Comparison of ENCODE assay signal across 8 cellular contexts in the genomic region with DNA sequence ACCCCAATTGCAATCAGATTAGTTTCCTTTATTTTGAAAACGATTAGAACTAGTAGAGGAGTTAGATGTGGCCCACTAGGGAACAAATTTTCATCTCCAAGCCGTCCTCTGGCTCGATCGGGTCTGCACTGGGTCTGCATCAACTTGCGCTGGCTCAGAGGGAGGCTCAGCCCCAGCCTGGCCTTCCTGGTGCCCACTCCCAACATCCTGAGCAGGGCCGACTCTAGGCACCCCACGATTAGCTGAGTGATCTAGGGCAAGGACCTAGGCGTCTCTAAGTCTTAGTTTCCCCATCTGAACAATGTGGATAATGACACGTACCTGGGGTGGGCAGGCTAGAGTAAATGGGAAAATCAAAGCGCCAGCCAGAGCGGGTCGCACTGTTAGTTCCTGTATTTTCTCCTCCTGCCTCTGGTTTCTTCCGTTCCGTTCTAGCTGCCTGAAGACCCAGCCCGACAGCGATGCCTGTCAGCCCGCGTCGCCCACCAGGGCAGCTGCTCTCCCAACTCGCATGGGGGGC. TPM values are rescaled to one million over a fixed set of nuclear protein-coding genes. Genes with fewer than 3 reads are reported as not detected.
DNase-seq lines count a peak whose midpoint lies in the region; FAIRE-seq and TF ChIP-seq lines count a peak whose summit lies in the region.

No MANE protein-coding gene starts in this region.

- no peak overlapping the region for H3K4ac ChIP-seq in H1 (replicated peaks; ENCODE audit: insufficient read length, low read depth, low read length)

- no peaks in the 10 kb centered on the region for H3K79me2 ChIP-seq in H1 (ENCODE audit: control insufficient read depth in 1 of 2, insufficient read depth in 2 of 2, low read length in 2 of 2)

- H3K36me3 ChIP-seq in H1 (ENCODE audit: control insufficient read depth in 2 of 4, insufficient read depth in 4 of 4, low read length in 3 of 4) (peaks cover 0 to 11% (median 0%) of the 10 kb centered on the region in 4 experiments; a peak in 1 of 8 replicates), muscle layer of duodenum (ENCODE audit: control insufficient read depth in 1 of 2, insufficient read depth in 2 of 2, low read length in 2 of 2) (no peaks in the 10 kb centered on the region), urinary bladder (ENCODE audit: insufficient read depth) (no peaks in the 10 kb centered on the region)

- no peak overlapping the region for H2BK120ac ChIP-seq in H1 (replicated peaks; ENCODE audit: low read depth, low read length)

- peaks cover 76 to 93% (median 83%) of the 10 kb centered on the region in 4 experiments for H3K27me3 ChIP-seq in H1 (replicated peaks in 1 of 4; ENCODE audit: control insufficient read depth in 3 of 4, extremely low read depth in 1 of 4, insufficient read depth in 3 of 4, low read length in 3 of 4)
- H3K27me3 ChIP-seq in muscle layer of duodenum (ENCODE audit: low read depth, low read length), result peaks cover 21% of the 10 kb centered on the region

- TF ChIP-seq POLR2A in H1 (IDR thresholded peaks at IDR 0.05; ENCODE audit: control extremely low read depth in 1 of 2, low read depth in 2 of 2, low read length in 2 of 2), result no peak

- H3K27me3 Mint-ChIP-seq in activated naive CD4-positive, alpha-beta T cell treated with anti-CD3 and anti-CD28 coated beads for 36 hours (ENCODE audit: low read depth), result peaks cover 76% of the 10 kb centered on the region
- peaks cover 96% of the 10 kb centered on the region for H3K27me3 Mint-ChIP-seq in progenitor cell of endocrine pancreas

- POLR2A ChIA-PET in H1 (lab: Charles Lee; ENCODE audit: partially characterized antibody), result interaction anchor here (0.6 to 1.8 kb wide), 4 partner anchors 20 to 338 kb away, joined by 3 to 5 read pairs (median 4); a partner anchor contains a TSS

- intact Hi-C loops in activated naive CD4-positive, alpha-beta T cell treated with anti-CD3 and anti-CD28 coated beads for 36 hours (cut with micrococcal nuclease), result loop anchor here (2.0 kb wide), 1 partner anchor 17 kb away; no protein-coding TSS in a partner anchor

- peaks cover 3 to 11% (median 8%) of the 10 kb centered on the region in 4 experiments; a peak in 6 of 7 replicates for H3K4me1 ChIP-seq in H1 (replicated peaks in 1 of 4; ENCODE audit: control insufficient read depth in 3 of 4, insufficient read depth in 4 of 4, low read length in 3 of 4)
- H3K4me1 ChIP-seq in muscle layer of duodenum (ENCODE audit: control insufficient read depth in 1 of 2, insufficient read depth in 2 of 2, low read length in 2 of 2), result peaks cover 5 to 20% of the 10 kb centered on the region in 2 donors
- no peaks in the 10 kb centered on the region for H3K4me1 ChIP-seq in urinary bladder (ENCODE audit: insufficient read depth)

- H3K36me3 Mint-ChIP-seq in activated naive CD4-positive, alpha-beta T cell treated with anti-CD3 and anti-CD28 coated beads for 36 hours (ENCODE audit: low read depth), result peaks cover 2% of the 10 kb centered on the region
- no peaks in the 10 kb centered on the region for H3K36me3 Mint-ChIP-seq in progenitor cell of endocrine pancreas (ENCODE audit: insufficient read depth)

- no peak overlapping the region for H4K8ac ChIP-seq in H1 (ENCODE audit: extremely low read depth, insufficient read depth, low read length)

- H3K4me3 ChIP-seq in H1 (ENCODE audit: extremely low read depth in 1 of 4, insufficient read depth in 2 of 4, low read depth in 3 of 4, low read length in 4 of 4) (peak overlapping the region; percentile 7 to 55 (median 16); a peak in 6 of 8 replicates), muscle layer of duodenum (ENCODE audit: low read depth in 1 of 2, low read length in 2 of 2) (peak overlapping the region; percentile 56 to 66), urinary bladder (ENCODE audit: low read depth, low read length) (peak overlapping the region; percentile 39)

- H3K9me3 ChIP-seq in H1 (ENCODE audit: insufficient read depth in 2 of 2, low read depth in 1 of 2, low read length in 1 of 2), result no peaks in the 10 kb centered on the region
- no peaks in the 10 kb centered on the region for H3K9me3 ChIP-seq in muscle layer of duodenum (ENCODE audit: control insufficient read depth in 1 of 2, low read length in 2 of 2)

- H2AK5ac ChIP-seq in H1 (ENCODE audit: low read depth, low read length), result no peak overlapping the region

- peaks cover 3% of the 10 kb centered on the region for H3K9me3 Mint-ChIP-seq in activated naive CD4-positive, alpha-beta T cell treated with anti-CD3 and anti-CD28 coated beads for 36 hours
- H3K9me3 Mint-ChIP-seq in progenitor cell of endocrine pancreas (ENCODE audit: low read depth), result no peaks in the 10 kb centered on the region

- no peak overlapping the region for H3K27ac Mint-ChIP-seq in activated naive CD4-positive, alpha-beta T cell treated with anti-CD3 and anti-CD28 coated beads for 36 hours
- H3K27ac Mint-ChIP-seq in progenitor cell of endocrine pancreas, result no peak overlapping the region

- no peak overlapping the region for H3K56ac ChIP-seq in H1 (replicated peaks; ENCODE audit: insufficient read length, low read depth, low read length)

- TF ChIP-seq EP300 in H1 (IDR thresholded peaks at IDR 0.05; ENCODE audit: borderline replicate concordance in 1 of 2, low read depth in 2 of 2, low read length in 2 of 2), result no peak

- no peak for TF ChIP-seq RAD21 in H1 (IDR thresholded peaks at IDR 0.05 in 1 of 2, conservative IDR thresholded peaks at IDR 0.05 in 1 of 2; ENCODE audit: low read depth in 2 of 2, low read length in 2 of 2)

- CTCF ChIA-PET in activated naive CD4-positive, alpha-beta T cell treated with anti-CD3 and anti-CD28 coated beads for 36 hours (lab: Charles Lee), result interaction anchor here (1.4 kb wide), 1 partner anchor 34 kb away, joined by 4 read pairs; no protein-coding TSS in a partner anchor
- CTCF ChIA-PET in H1 (lab: Charles Lee; ENCODE audit: partially characterized antibody), result interaction anchor here (0.9 to 4.5 kb wide), 17 partner anchors 8 to 221 kb away, joined by 3 to 28 read pairs (median 6); a partner anchor contains a TSS

- no peak overlapping the region for H2BK15ac ChIP-seq in H1 (ENCODE audit: low read length)

- no peak overlapping the region for H3K9ac ChIP-seq in H1 (replicated peaks in 1 of 4; ENCODE audit: extremely low read depth in 1 of 4, low read depth in 3 of 4, low read length in 3 of 4)

- H3K4me2 ChIP-seq in H1 (ENCODE audit: insufficient read depth in 1 of 2, low read depth in 2 of 2, low read length in 2 of 2), result peak overlapping the region; percentile 76 to 91

- no peak overlapping the region for H3K14ac ChIP-seq in H1 (ENCODE audit: insufficient read length)

- H4K20me1 ChIP-seq in H1 (replicated peaks in 1 of 2; ENCODE audit: control insufficient read depth in 1 of 2, insufficient read depth in 2 of 2, low read length in 2 of 2), result peaks cover 14 to 30% of the 10 kb centered on the region in 2 experiments

- peak overlapping the region; percentile 33; the same call in 1 of the 2 replicates for H2BK12ac ChIP-seq in H1 (ENCODE audit: low read depth, low read length)

- H4K91ac ChIP-seq in H1 (replicated peaks; ENCODE audit: insufficient read length, low read length), result no peak overlapping the region

- TF ChIP-seq CTCF in H1 (IDR thresholded peaks at IDR 0.05; ENCODE audit: control extremely low read depth in 1 of 3, insufficient read depth in 1 of 3, low read depth in 1 of 3, low read length in 3 of 3) (no peak), progenitor cell of endocrine pancreas (IDR thresholded peaks at IDR 0.05; ENCODE audit: unreplicated experiment) (no peak)

- no peaks in the 10 kb centered on the region for H3K79me1 ChIP-seq in H1 (ENCODE audit: low read depth, low read length)

- peak; percentile 4 for DNase-seq in activated naive CD4-positive, alpha-beta T cell treated with anti-CD3 and anti-CD28 coated beads for 36 hours
- no peak for DNase-seq in activated naive CD4-positive, alpha-beta T cell treated with anti-CD3 and anti-CD28 coated beads, Interleukin-2, amount 50 U/mL, for 16 hours
- DNase-seq in H1 (ENCODE audit: low read depth in 1 of 2, low spot score in 2 of 2), result no peak
- DNase-seq in mucosa of gallbladder (ENCODE audit: low spot score), result no peak
- no peak for DNase-seq in progenitor cell of endocrine pancreas (ENCODE audit: low spot score, unreplicated experiment)
- no peak for DNase-seq in DMS153 (lab: John Stamatoyannopoulos, UW)

- H3K18ac ChIP-seq in H1 (ENCODE audit: extremely low read depth, low read length), result no peak overlapping the region

- peaks cover 12% of the 10 kb centered on the region for H3K4me1 Mint-ChIP-seq in activated naive CD4-positive, alpha-beta T cell treated with anti-CD3 and anti-CD28 coated beads for 36 hours (ENCODE audit: low read depth)
- H3K4me1 Mint-ChIP-seq in progenitor cell of endocrine pancreas (ENCODE audit: low read depth), result peaks cover 4% of the 10 kb centered on the region

- no peak overlapping the region for H3K23ac ChIP-seq in H1 (ENCODE audit: insufficient read length)

- H2BK20ac ChIP-seq in H1 (ENCODE audit: low read length), result no peak overlapping the region

- H4K5ac ChIP-seq in H1 (ENCODE audit: insufficient read length, low read depth, low read length), result no peak overlapping the region

- peaks cover 5% of the 10 kb centered on the region; the same call in 1 of the 2 replicates for H3K23me2 ChIP-seq in H1 (ENCODE audit: low read depth, low read length)

- 11% methylated on average over 20 of the region's 20 CpGs; no CpG with 5 or more reads in 1 of the 2 experiments for WGBS in H1 (ENCODE audit: extremely low coverage in 1 of 2, insufficient coverage in 1 of 2, insufficient read length in 1 of 2, insufficient replicate concordance in 2 of 2, low coverage in 1 of 2, low lambda C conversion rate in 2 of 2, missing lambda C conversion rate in 1 of 2), 2 experiments
- WGBS in urinary bladder, result 59% methylated on average over 20 of the region's 20 CpGs

- H3K27ac ChIP-seq in H1 (ENCODE audit: low read depth, low read length) (no peak overlapping the region), muscle layer of duodenum (ENCODE audit: low read length) (peak overlapping the region; percentile 53), urinary bladder (ENCODE audit: low read depth) (no peak overlapping the region)

- no peak overlapping the region for H2BK5ac ChIP-seq in H1 (ENCODE audit: low read depth, low read length)

- no peak overlapping the region for H2AFZ ChIP-seq in H1 (ENCODE audit: low read length)

- no peak for FAIRE-seq in H1 (lab: Jason Lieb, UNC)

- H3K4me3 Mint-ChIP-seq in activated naive CD4-positive, alpha-beta T cell treated with anti-CD3 and anti-CD28 coated beads for 36 hours, result no peak overlapping the region
- H3K4me3 Mint-ChIP-seq in progenitor cell of endocrine pancreas (ENCODE audit: low read depth), result no peak overlapping the region

RNA-seq across cellular contexts. Expression of a gene that starts 7.7 kb away (rescaled TPM):
- total RNA-seq in activated naive CD4-positive, alpha-beta T cell treated with anti-CD3 and anti-CD28 coated beads for 36 hours, result not detected
- total RNA-seq in H1 (2021; fragmentation: NEBNext Ultra II Directional; extraction: Animal tissue kit (Norgen Biotek cat#: 25700)), result not detected in 2 replicates
- 0.05 TPM in 1 of 2 replicates, not detected in the other for polyA plus RNA-seq in H1 (2011; rRNA removed)
- 0.04 TPM for polyA plus RNA-seq in H1 (2011; cell fraction: cytosol; rRNA removed)
- not detected for polyA plus RNA-seq in H1 (2011; cell fraction: nucleus; rRNA removed)
- polyA plus RNA-seq in H1 (2012, experiment 1 of 2), result 0.05 to 0.37 TPM in 2 of 4 replicates, not detected in the others
- polyA plus RNA-seq in H1 (2012, experiment 2 of 2), result 0.47 TPM
- 0.04 TPM for polyA plus RNA-seq in H1 (2013, experiment 1 of 2)
- not detected for polyA plus RNA-seq in H1 (2013, experiment 2 of 2)
- not detected in 2 replicates for polyA minus RNA-seq in H1 (2011; rRNA and poly(A)+ RNA removed)
- not detected for polyA minus RNA-seq in H1 (2011; cell fraction: cytosol; rRNA and poly(A)+ RNA removed)
- polyA minus RNA-seq in H1 (2011; cell fraction: nucleus; rRNA and poly(A)+ RNA removed), result not detected
- 14.5 TPM for total RNA-seq in urinary bladder
- polyA plus RNA-seq in urinary bladder, result 75.1 TPM
- 104 TPM for total RNA-seq in mucosa of gallbladder
- total RNA-seq in progenitor cell of endocrine pancreas, result 2.5 and 3.9 TPM in 2 replicates
